8 cellular contexts compared by ENCODE assay signal in genomic region chr7:35253182-35253679, GRCh38. TPM values are rescaled to one million over a fixed set of nuclear protein-coding genes. Genes with fewer than 3 reads are reported as not detected.
DNase-seq lines count a peak whose midpoint lies in the region; ATAC-seq and TF ChIP-seq lines count a peak whose summit lies in the region.

No MANE protein-coding gene starts in this region.

- DNase-seq in COLO668 (lab: John Stamatoyannopoulos, UW; ENCODE audit: unreplicated experiment): peak; percentile 58
- DNase-seq in NB4 (ENCODE audit: low read depth): no peak
- no peak for DNase-seq in epithelial cell of proximal tubule (ENCODE audit: low read depth)
- peak; percentile 16 for DNase-seq in nephron progenitor cell
- DNase-seq in ureter (ENCODE audit: low spot score): no peak
- DNase-seq in GM10266 (ENCODE audit: extremely low spot score): no peak

- peak overlapping the region; percentile 66 for H3K4me3 Mint-ChIP-seq in nephron progenitor cell

- peaks cover 17% of the 10 kb centered on the region for H3K4me1 Mint-ChIP-seq in nephron progenitor cell

- H3K9me3 Mint-ChIP-seq in nephron progenitor cell: no peaks in the 10 kb centered on the region

- H3K4me3 ChIP-seq in NB4 (ENCODE audit: low read depth, low read length): peak overlapping the region; percentile 49
- peak overlapping the region; percentile 48 for H3K4me3 ChIP-seq in epithelial cell of proximal tubule (ENCODE audit: low read depth, low read length)

- TF ChIP-seq CTCF in NB4 (IDR thresholded peaks at IDR 0.05; ENCODE audit: low read depth, low read length) (no peak), epithelial cell of proximal tubule (conservative IDR thresholded peaks at IDR 0.05; ENCODE audit: low read depth, low read length) (no peak), nephron progenitor cell (IDR thresholded peaks at IDR 0.05) (no peak), GM10266 (IDR thresholded peaks at IDR 0.05; ENCODE audit: control insufficient read depth, insufficient read depth, low read depth, missing control alignments) (no peak)

- TF ChIP-seq POLR2A in NB4 (IDR thresholded peaks at IDR 0.05; ENCODE audit: extremely low read depth, insufficient read length): no peak

- ATAC-seq in GM21360 (IDR thresholded peaks at IDR 0.05; ENCODE audit: unreplicated experiment) (no peak), GM18868 (IDR thresholded peaks at IDR 0.05; ENCODE audit: unreplicated experiment) (no peak)

- H3K27me3 Mint-ChIP-seq in nephron progenitor cell (ENCODE audit: low read depth, poor library complexity): peaks cover 100% of the 10 kb centered on the region

- no peak overlapping the region for H3K27ac Mint-ChIP-seq in nephron progenitor cell

- no peaks in the 10 kb centered on the region for H3K36me3 Mint-ChIP-seq in nephron progenitor cell (ENCODE audit: low read depth)

RNA-seq across cellular contexts. Expression of gene TBX20, which starts 0.7 kb away (rescaled TPM):
- 0.69 and 1.8 TPM in 2 replicates for total RNA-seq in epithelial cell of proximal tubule
- not detected for total RNA-seq in ureter

Comparison
In these comparisons a context has a peak if more than half of its experiments do, and no peak if none do; other contexts are left out.
1. DNase-seq: peak in COLO668 (single experiment) and nephron progenitor cell (single experiment); none in NB4 (single experiment), epithelial cell of proximal tubule (single experiment), ureter (single experiment) and GM10266 (single experiment).